8 cellular contexts compared by ENCODE assay signal in genomic region chr11:112016088-112016764, GRCh38. TPM values are rescaled to one million over a fixed set of nuclear protein-coding genes. Genes with fewer than 3 reads are reported as not detected.
DNase-seq lines count a peak whose midpoint lies in the region; ATAC-seq and TF ChIP-seq lines count a peak whose summit lies in the region.

No MANE protein-coding gene starts in this region.

- in situ Hi-C loops in IMR-90 (cut with MboI; ENCODE audit: low sequenced_read_pairs), result no loop called here

- 96% methylated on average over 8 of the region's 13 CpGs; no CpG with 5 or more reads in 1 of the 2 experiments for WGBS in IMR-90 (ENCODE audit: extremely low coverage in 2 of 2, insufficient read length in 1 of 2), 2 experiments

- H2BK5ac ChIP-seq in IMR-90 (ENCODE audit: low read depth, low read length, poor library complexity, severe bottlenecking), result peak overlapping the region; percentile 50

- intact Hi-C loops in IMR-90 (cut with micrococcal nuclease), result no loop called here
- intact Hi-C loops in left cardiac atrium (cut with DNase I), result no loop called here

- peaks cover 3% of the 10 kb centered on the region for H3K36me3 Mint-ChIP-seq in activated CD4-positive, alpha-beta T cell treated with anti-CD3 and anti-CD28 coated beads, Interleukin-2, amount 10 ng/mL, durations not matched to agents 7 days and 5 days (ENCODE audit: low read depth)
- H3K36me3 Mint-ChIP-seq in chondrocyte (ENCODE audit: low read depth), result peaks cover 8% of the 10 kb centered on the region

- H3K79me1 ChIP-seq in IMR-90 (ENCODE audit: low read depth in 1 of 2, low read length in 2 of 2), result peaks cover 4 to 6% of the 10 kb centered on the region in 2 experiments; a peak in 2 of 4 replicates

- H3K27me3 Mint-ChIP-seq in activated CD4-positive, alpha-beta T cell treated with anti-CD3 and anti-CD28 coated beads, Interleukin-2, amount 10 ng/mL, durations not matched to agents 7 days and 5 days, result no peaks in the 10 kb centered on the region
- H3K27me3 Mint-ChIP-seq in chondrocyte (ENCODE audit: low read depth), result no peaks in the 10 kb centered on the region

- H3K14ac ChIP-seq in IMR-90 (replicated peaks; ENCODE audit: low read depth, low read length), result peak overlapping the region; percentile 87

- peak; percentile 80 for ATAC-seq in GM21576 (IDR thresholded peaks at IDR 0.05; ENCODE audit: unreplicated experiment)
- peak; percentile 27 for ATAC-seq in IMR-90 (ENCODE audit: low read depth)
- peak; percentile 35 to 44 for ATAC-seq in left cardiac atrium

- TF ChIP-seq CTCF in GM12865 (IDR thresholded peaks at IDR 0.05; ENCODE audit: insufficient read depth, low read depth, low read length, missing control alignments) (no peak), IMR-90 (conservative IDR thresholded peaks at IDR 0.05; ENCODE audit: low read depth, low read length) (no peak), chondrocyte (IDR thresholded peaks at IDR 0.05) (no peak)

- peak overlapping the region; percentile 91; the same call in 2 of the 3 replicates for H2BK15ac ChIP-seq in IMR-90 (ENCODE audit: low read depth, low read length)

- H2BK20ac ChIP-seq in IMR-90 (ENCODE audit: low read depth, low read length), result peak overlapping the region; percentile 81

- H2AFZ ChIP-seq in IMR-90 (replicated peaks; ENCODE audit: low read length, poor library complexity), result no peak overlapping the region

- POLR2A ChIA-PET in IMR-90 (lab: Charles Lee; ENCODE audit: unreplicated experiment), result no interaction called here
- POLR2A ChIA-PET in activated CD4-positive, alpha-beta T cell treated with anti-CD3 and anti-CD28 coated beads, Interleukin-2, amount 10 ng/mL, durations not matched to agents 7 days and 5 days (lab: Charles Lee), result no interaction called here

- H3K4me3 ChIP-seq in GM12865 (ENCODE audit: low read depth, low read length), result peak overlapping the region; percentile 56
- no peak overlapping the region for H3K4me3 ChIP-seq in IMR-90 (ENCODE audit: insufficient read depth, low read depth, low read length)

- H4K8ac ChIP-seq in IMR-90 (ENCODE audit: low read depth in 2 of 2, low read length in 2 of 2), result peak overlapping the region in 1 of 2 experiments; percentile 64; a peak in 1 of 4 replicates

- H3K9me3 ChIP-seq in IMR-90 (ENCODE audit: control insufficient read depth, insufficient read depth, low read length), result no peaks in the 10 kb centered on the region

- peak overlapping the region; percentile 92 for H3K4ac ChIP-seq in IMR-90 (ENCODE audit: low read depth, low read length)

- peak overlapping the region; percentile 34 for H3K18ac ChIP-seq in IMR-90 (ENCODE audit: low read depth, low read length)

- DNase-seq in GM12865 (ENCODE audit: low read depth), result peak; percentile 86
- DNase-seq in IMR-90, result peak; percentile 24
- DNase-seq in left cardiac atrium, result no peak
- no peak for DNase-seq in activated CD4-positive, alpha-beta T cell treated with anti-CD3 and anti-CD28 coated beads, Interleukin-2, amount 10 ng/mL, durations not matched to agents 7 days and 5 days
- no peak for DNase-seq in activated naive CD4-positive, alpha-beta T cell treated with Interleukin-2 at 50 U/mL for 16 hours
- no peak for DNase-seq in NCI-H2081 (lab: John Stamatoyannopoulos, UW)
- DNase-seq in chondrocyte (ENCODE audit: low spot score), result no peak

- no peak overlapping the region for H3K4me2 ChIP-seq in IMR-90 (ENCODE audit: low read depth, low read length)

- H3K27ac Mint-ChIP-seq in activated CD4-positive, alpha-beta T cell treated with anti-CD3 and anti-CD28 coated beads, Interleukin-2, amount 10 ng/mL, durations not matched to agents 7 days and 5 days, result no peak overlapping the region
- no peak overlapping the region for H3K27ac Mint-ChIP-seq in chondrocyte (ENCODE audit: unreplicated experiment)

- H3K9me1 ChIP-seq in IMR-90 (ENCODE audit: insufficient read depth, low read length), result peaks cover 16% of the 10 kb centered on the region

- peaks cover 7% of the 10 kb centered on the region for H3K36me3 ChIP-seq in IMR-90 (ENCODE audit: control insufficient read depth, insufficient read depth, low read length)

- peak overlapping the region; percentile 66 for H4K91ac ChIP-seq in IMR-90 (ENCODE audit: insufficient read depth, low read depth, low read length)

- H3K56ac ChIP-seq in IMR-90 (ENCODE audit: extremely low read depth, insufficient read depth, low read length), result no peak overlapping the region

- no peak overlapping the region for H2AK9ac ChIP-seq in IMR-90 (replicated peaks; ENCODE audit: low read depth, low read length, poor library complexity)

- BruUV-seq in IMR-90 (replicated peaks; lab: Mats Ljungman, UMichigan), result no TSS peak

- H4K20me1 ChIP-seq in IMR-90 (ENCODE audit: insufficient read depth, low read length), result no peaks in the 10 kb centered on the region

- 0 out of 2 replicates have a peak overlapping the region, but pooled peaks have one; percentile 7 for H3K27ac ChIP-seq in IMR-90 (ENCODE audit: insufficient read depth, low read length)

- TF ChIP-seq POLR2A in IMR-90 (IDR thresholded peaks at IDR 0.05; ENCODE audit: low read depth, low read length), result no peak

- H3K27me3 ChIP-seq in IMR-90 (ENCODE audit: control insufficient read depth, insufficient read depth, low read length), result no peaks in the 10 kb centered on the region

- peak overlapping the region; percentile 94 for H2AK5ac ChIP-seq in IMR-90 (ENCODE audit: low read depth, low read length)

- no peak overlapping the region for H4K5ac ChIP-seq in IMR-90 (ENCODE audit: low read depth, low read length)

- dilution Hi-C loops in IMR-90 (cut with HindIII; ENCODE audit: low sequenced_read_pairs, unreplicated experiment), result no loop called here

- peak overlapping the region; percentile 70 for H3K23ac ChIP-seq in IMR-90 (ENCODE audit: low read depth, low read length)

- no peak for TF ChIP-seq RAD21 in IMR-90 (IDR thresholded peaks at IDR 0.05; ENCODE audit: low read length)

- H3K9me3 Mint-ChIP-seq in activated CD4-positive, alpha-beta T cell treated with anti-CD3 and anti-CD28 coated beads, Interleukin-2, amount 10 ng/mL, durations not matched to agents 7 days and 5 days, result no peaks in the 10 kb centered on the region
- peaks cover under 1% of the 10 kb centered on the region for H3K9me3 Mint-ChIP-seq in chondrocyte (ENCODE audit: low read depth)

- H3K4me1 Mint-ChIP-seq in activated CD4-positive, alpha-beta T cell treated with anti-CD3 and anti-CD28 coated beads, Interleukin-2, amount 10 ng/mL, durations not matched to agents 7 days and 5 days, result no peaks in the 10 kb centered on the region
- peaks cover 15% of the 10 kb centered on the region for H3K4me1 Mint-ChIP-seq in chondrocyte (ENCODE audit: low read depth)

- no peak overlapping the region for H3K4me3 Mint-ChIP-seq in activated CD4-positive, alpha-beta T cell treated with anti-CD3 and anti-CD28 coated beads, Interleukin-2, amount 10 ng/mL, durations not matched to agents 7 days and 5 days
- H3K4me3 Mint-ChIP-seq in chondrocyte (ENCODE audit: unreplicated experiment), result no peak overlapping the region

- peak overlapping the region; percentile 83 for H2BK120ac ChIP-seq in IMR-90 (ENCODE audit: low read depth, low read length)

- no peak overlapping the region for H3K9ac ChIP-seq in IMR-90 (ENCODE audit: low read depth, low read length)

- CTCF ChIA-PET in IMR-90 (lab: Yijun Ruan, JAX), result interaction anchor here (0.7 kb wide), 1 partner anchor 141 kb away, joined by 3 read pairs; no protein-coding TSS in a partner anchor
- CTCF ChIA-PET in activated CD4-positive, alpha-beta T cell treated with anti-CD3 and anti-CD28 coated beads, Interleukin-2, amount 10 ng/mL, durations not matched to agents 7 days and 5 days (lab: Charles Lee), result interaction anchor here (0.6 to 1.2 kb wide), 5 partner anchors 10 to 252 kb away, joined by 3 to 4 read pairs (median 3); no protein-coding TSS in a partner anchor

- peaks cover 12% of the 10 kb centered on the region for H3K4me1 ChIP-seq in IMR-90 (ENCODE audit: control insufficient read depth, insufficient read depth, low read length)

TF ChIP-seq in IMR-90, 13 proteins besides CTCF, POLR2A, EP300 and RAD21 (continues in another document):
- no peak for TF ChIP-seq RCOR1 (IDR thresholded peaks at IDR 0.05; ENCODE audit: insufficient replicate concordance, low read length)
- TF ChIP-seq SMC3 (IDR thresholded peaks at IDR 0.05; ENCODE audit: low read depth, low read length), result no peak

RNA-seq across cellular contexts. Expression of gene DLAT, which starts 9.0 kb away (rescaled TPM):
- 27.2 and 33.1 TPM in 2 replicates for total RNA-seq in IMR-90 (2012; rRNA removed)
- 15.3 and 15.5 TPM in 2 replicates for polyA plus RNA-seq in IMR-90 (2012; rRNA removed)
- 5.4 and 6.9 TPM in 2 replicates for polyA plus RNA-seq in IMR-90 (2012; cell fraction: cytosol; rRNA removed)
- 3.6 and 8.3 TPM in 2 replicates for polyA plus RNA-seq in IMR-90 (2012; cell fraction: nucleus; rRNA removed; ENCODE audit: low replicate concordance)
- total RNA-seq in left cardiac atrium, result 100 to 1,000 TPM in 1 of 2 donors, 10 to 100 TPM in 1; 98.7 to 130 TPM
- total RNA-seq in activated CD4-positive, alpha-beta T cell treated with anti-CD3 and anti-CD28 coated beads, Interleukin-2, amount 10 ng/mL, durations not matched to agents 7 days and 5 days, result 10 to 100 TPM; 27.7 to 31.6 TPM
- 24.9 to 31.6 TPM (median 27.7 TPM) in 3 replicates for total RNA-seq in chondrocyte

RNA-seq across cellular contexts. Expression of gene PIH1D2, which starts 57.6 kb away (rescaled TPM):
- 1.1 and 2.2 TPM in 2 replicates for total RNA-seq in IMR-90 (2012; rRNA removed)
- 0.89 and 1.1 TPM in 2 replicates for polyA plus RNA-seq in IMR-90 (2012; rRNA removed)
- 0.13 and 0.23 TPM in 2 replicates for polyA plus RNA-seq in IMR-90 (2012; cell fraction: cytosol; rRNA removed)
- 0.13 and 1.3 TPM in 2 replicates for polyA plus RNA-seq in IMR-90 (2012; cell fraction: nucleus; rRNA removed; ENCODE audit: low replicate concordance)
- 1 to 10 TPM in 1 of 2 donors, under 1 TPM in 1; 0.76 to 1.3 TPM for total RNA-seq in left cardiac atrium
- under 1 TPM in 1 of 2 experiments, not detected in 1; 0.27 TPM for total RNA-seq in activated CD4-positive, alpha-beta T cell treated with anti-CD3 and anti-CD28 coated beads, Interleukin-2, amount 10 ng/mL, durations not matched to agents 7 days and 5 days
- 0.62 to 1.4 TPM (median 1.3 TPM) in 3 replicates for total RNA-seq in chondrocyte

RNA-seq across cellular contexts. Expression of gene NKAPD1, which starts 57.9 kb away (rescaled TPM):
- total RNA-seq in IMR-90 (2012; rRNA removed), result 17.2 and 24.4 TPM in 2 replicates
- 7.1 and 8.4 TPM in 2 replicates for polyA plus RNA-seq in IMR-90 (2012; rRNA removed)
- 2.1 and 2.5 TPM in 2 replicates for polyA plus RNA-seq in IMR-90 (2012; cell fraction: cytosol; rRNA removed)
- 1.3 and 4.8 TPM in 2 replicates for polyA plus RNA-seq in IMR-90 (2012; cell fraction: nucleus; rRNA removed; ENCODE audit: low replicate concordance)
- 10 to 100 TPM in 1 of 2 donors, 1 to 10 TPM in 1; 6.7 to 10.4 TPM for total RNA-seq in left cardiac atrium
- total RNA-seq in activated CD4-positive, alpha-beta T cell treated with anti-CD3 and anti-CD28 coated beads, Interleukin-2, amount 10 ng/mL, durations not matched to agents 7 days and 5 days, result 10 to 100 TPM; 25.3 to 25.6 TPM
- total RNA-seq in chondrocyte, result 15.5 to 18.5 TPM (median 18.2 TPM) in 3 replicates

Comparison
In these comparisons a context has a peak if more than half of its experiments do, and no peak if none do; other contexts are left out.
1. DNase-seq: peak in GM12865 (single experiment) and IMR-90 (single experiment); none in left cardiac atrium (single experiment), activated CD4-positive, alpha-beta T cell treated with anti-CD3 and anti-CD28 coated beads, Interleukin-2, amount 10 ng/mL, durations not matched to agents 7 days and 5 days (single experiment), activated naive CD4-positive, alpha-beta T cell treated with Interleukin-2 at 50 U/mL for 16 hours (single experiment), NCI-H2081 (0 of 2) and chondrocyte (single experiment).
2. ATAC-seq: peak in every context shown above with its lines; median percentile 80 in GM21576; 40 in left cardiac atrium; 27 in IMR-90.